17 cellular contexts compared by ENCODE assay signal in genomic region chr2:216583157-216583556, GRCh38. TPM values are rescaled to one million over a fixed set of nuclear protein-coding genes. Genes with fewer than 3 reads are reported as not detected.
DNase-seq lines count a peak whose midpoint lies in the region; FAIRE-seq and TF ChIP-seq lines count a peak whose summit lies in the region.
"Had no signal": no experiment of that assay in that cellular context is flagged by ENCODE, and none has a peak within 500 bp of the region (broad histone marks: within the 10 kb centered on the region; RNA-seq: fewer than 3 reads in every experiment).

No MANE protein-coding gene starts in this region.

- intact Hi-C loops in activated T-helper 2 cell treated with anti-CD3 and anti-CD28 coated beads, Interferon-gamma antibody, Interleukin-2, Interleukin-4, amounts not matched to agents 10 μg/mL and 5 μg/mL and 100 μg/mL, durations not matched to agents 14 hours and 24 hours and 36 hours (cut with micrococcal nuclease) = no loop called here

- H3K27ac Mint-ChIP-seq in activated T-helper 2 cell treated with anti-CD3 and anti-CD28 coated beads, Interferon-gamma antibody, Interleukin-2, Interleukin-4, amounts not matched to agents 10 μg/mL and 5 μg/mL and 100 μg/mL, durations not matched to agents 14 hours and 24 hours and 36 hours = no peak overlapping the region

- TF ChIP-seq CTCF in bronchial epithelial cell (IDR thresholded peaks at IDR 0.05; ENCODE audit: insufficient read depth, low read length, severe bottlenecking) = no peak

- peaks cover 2% of the 10 kb centered on the region for H3K27me3 ChIP-seq in bronchial epithelial cell (ENCODE audit: control insufficient read depth, insufficient read depth, low read length)
- H3K27me3 ChIP-seq: BLaER1 had no signal

- peak; percentile 52 for FAIRE-seq in HTR-8/SVneo (lab: Jason Lieb, UNC)
- FAIRE-seq in bronchial epithelial cell (lab: Jason Lieb, UNC) = no peak
- FAIRE-seq: K562, kidney had no signal

- peaks cover 21% of the 10 kb centered on the region for H3K27me3 Mint-ChIP-seq in activated T-helper 2 cell treated with anti-CD3 and anti-CD28 coated beads, Interferon-gamma antibody, Interleukin-2, Interleukin-4, amounts not matched to agents 10 μg/mL and 5 μg/mL and 100 μg/mL, durations not matched to agents 14 hours and 24 hours and 36 hours (ENCODE audit: low read depth)

- H3K4me3 ChIP-seq in bronchial epithelial cell (ENCODE audit: low read depth, low read length) = no peak overlapping the region
- H3K4me3 ChIP-seq: BLaER1, K562 had no signal

- H3K36me3 ChIP-seq in bronchial epithelial cell (ENCODE audit: control insufficient read depth, insufficient read depth, low read length) = no peaks in the 10 kb centered on the region
- H3K36me3 ChIP-seq: BLaER1 had no signal

- peaks cover 3% of the 10 kb centered on the region for H3K4me1 Mint-ChIP-seq in activated T-helper 2 cell treated with anti-CD3 and anti-CD28 coated beads, Interferon-gamma antibody, Interleukin-2, Interleukin-4, amounts not matched to agents 10 μg/mL and 5 μg/mL and 100 μg/mL, durations not matched to agents 14 hours and 24 hours and 36 hours (ENCODE audit: low read depth)

- DNase-seq in AG20443 (ENCODE audit: low spot score) (peak; percentile 73), HTR-8/SVneo (ENCODE audit: insufficient read length, low spot score) (peak; percentile 45), bronchial epithelial cell (ENCODE audit: low read depth) (peak; percentile 79), kidney glomerular epithelial cell (lab: John Stamatoyannopoulos, UW) (peak; percentile 88), GM19240 (ENCODE audit: insufficient read length, low spot score) (no peak), COR-L47 (lab: John Stamatoyannopoulos, UW) (no peak), NCI-H146 (lab: John Stamatoyannopoulos, UW) (no peak)
- DNase-seq in activated T-helper 2 cell treated with anti-CD3 and anti-CD28 coated beads, Interferon-gamma antibody, Interleukin-2, Interleukin-4, amounts not matched to agents 10 μg/mL and 5 μg/mL and 100 μg/mL, durations not matched to agents 14 hours and 24 hours and 36 hours (ENCODE audit: low spot score) = no peak
- DNase-seq: effector CD4-positive, alpha-beta T cell; glutamatergic neuron; kidney; NCI-H1105; NCI-H524; OCI-M1; T-helper 1 cell had no signal

- H3K9me3 Mint-ChIP-seq in activated T-helper 2 cell treated with anti-CD3 and anti-CD28 coated beads, Interferon-gamma antibody, Interleukin-2, Interleukin-4, amounts not matched to agents 10 μg/mL and 5 μg/mL and 100 μg/mL, durations not matched to agents 14 hours and 24 hours and 36 hours = no peaks in the 10 kb centered on the region

- H3K4me3 Mint-ChIP-seq in activated T-helper 2 cell treated with anti-CD3 and anti-CD28 coated beads, Interferon-gamma antibody, Interleukin-2, Interleukin-4, amounts not matched to agents 10 μg/mL and 5 μg/mL and 100 μg/mL, durations not matched to agents 14 hours and 24 hours and 36 hours (ENCODE audit: low read depth) = no peak overlapping the region

- H3K36me3 Mint-ChIP-seq in activated T-helper 2 cell treated with anti-CD3 and anti-CD28 coated beads, Interferon-gamma antibody, Interleukin-2, Interleukin-4, amounts not matched to agents 10 μg/mL and 5 μg/mL and 100 μg/mL, durations not matched to agents 14 hours and 24 hours and 36 hours (ENCODE audit: low read depth) = no peaks in the 10 kb centered on the region

RNA-seq across cellular contexts. Expression of gene IGFBP2, which starts 50.1 kb away (rescaled TPM):
- total RNA-seq in bronchial epithelial cell = 41.1 and 329 TPM in 2 replicates
- total RNA-seq in activated T-helper 2 cell treated with anti-CD3 and anti-CD28 coated beads, Interferon-gamma antibody, Interleukin-2, Interleukin-4, amounts not matched to agents 10 μg/mL and 5 μg/mL and 100 μg/mL, durations not matched to agents 14 hours and 24 hours and 36 hours = 30.1 and 32.5 TPM in 2 replicates

Comparison
In these comparisons a context has a peak if more than half of its experiments do, and no peak if none do; other contexts are left out.
1. DNase-seq: peak in AG20443 (single experiment), HTR-8/SVneo (single experiment), bronchial epithelial cell (single experiment) and kidney glomerular epithelial cell (single experiment); none in GM19240 (single experiment), COR-L47 (single experiment), activated T-helper 2 cell treated with anti-CD3 and anti-CD28 coated beads, Interferon-gamma antibody, Interleukin-2, Interleukin-4, amounts not matched to agents 10 μg/mL and 5 μg/mL and 100 μg/mL, durations not matched to agents 14 hours and 24 hours and 36 hours (single experiment) and NCI-H146 (single experiment).